In the genomic region with DNA sequence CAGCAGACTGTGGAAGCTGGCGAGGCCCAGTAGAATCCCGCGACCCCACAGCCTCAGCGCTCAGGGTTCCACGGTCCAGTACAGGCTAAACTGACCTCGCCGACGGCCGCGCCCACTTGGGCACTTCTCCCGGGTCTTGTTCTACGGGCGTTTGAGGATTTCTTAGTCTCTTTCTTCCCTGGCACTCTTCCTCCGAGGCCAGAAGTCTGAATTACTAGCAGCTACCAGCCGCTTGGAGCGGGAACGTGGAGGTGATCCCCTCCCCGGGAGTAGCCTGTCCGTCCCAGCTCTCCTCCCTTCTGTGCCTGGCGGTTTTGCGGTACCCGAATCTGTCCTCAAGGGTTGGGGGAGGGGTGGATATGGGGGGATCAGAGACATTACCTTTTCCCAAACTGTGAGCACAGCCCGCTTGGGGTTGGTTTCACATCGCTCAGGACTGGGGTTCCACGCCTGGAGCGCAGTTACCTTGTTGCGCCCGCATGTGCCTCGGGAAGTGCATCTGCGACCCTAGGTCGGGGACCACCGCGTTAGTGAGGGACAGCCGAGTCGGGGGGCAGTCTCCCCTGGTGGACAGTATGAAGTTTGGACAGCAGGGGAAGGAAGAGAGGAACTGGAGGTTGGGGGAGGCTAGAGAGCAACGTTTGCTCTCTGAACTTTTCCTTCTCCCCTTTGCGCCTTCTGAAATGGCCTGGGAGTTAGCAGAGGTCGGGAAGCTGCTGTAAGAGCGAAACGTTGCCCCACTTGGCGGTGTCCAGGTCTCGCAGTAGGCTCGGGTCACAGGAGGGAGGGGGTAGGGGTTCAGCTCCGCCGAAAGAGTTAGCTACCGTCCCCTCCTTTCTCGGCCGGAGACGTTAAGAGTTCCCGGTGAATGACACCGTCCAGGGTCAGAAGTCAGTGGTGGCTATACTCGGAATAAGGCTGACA, we compare ENCODE assay signal across 12 cellular contexts.
DNase-seq lines count a peak whose midpoint lies in the region; ATAC-seq and TF ChIP-seq lines count a peak whose summit lies in the region.
"Had no signal": no experiment of that assay in that cellular context is flagged by ENCODE, and none has a peak within 500 bp of the region (broad histone marks: within the 10 kb centered on the region; RNA-seq: fewer than 3 reads in every experiment).

No MANE protein-coding gene starts in this region.

- H3K4me3 ChIP-seq in ACC112 (ENCODE audit: low read depth, low read length) (peak overlapping the region; percentile 48), GM23338 (peak overlapping the region; percentile 58), mesenchymal stem cell (ENCODE audit: insufficient read depth in 1 of 2, low read depth in 1 of 2, low read length in 2 of 2) (peak overlapping the region in 1 of 2 experiments; percentile 77), MM.1S (ENCODE audit: low read length) (no peak overlapping the region)
- H3K4me3 ChIP-seq: mucosa of descending colon had no signal

- H3K4me1 ChIP-seq in ACC112 (ENCODE audit: control insufficient read depth, insufficient read depth, low read length, unreplicated experiment) (no peaks in the 10 kb centered on the region), GM23338 (ENCODE audit: insufficient read depth) (peaks cover 87% of the 10 kb centered on the region), mesenchymal stem cell (ENCODE audit: control insufficient read depth, insufficient read depth, low read depth, low read length) (peaks cover 32% of the 10 kb centered on the region), MM.1S (ENCODE audit: low read length) (no peaks in the 10 kb centered on the region)
- H3K4me1 ChIP-seq: Caco-2 had no signal

- H2AFZ ChIP-seq in ACC112 (ENCODE audit: low read length, unreplicated experiment) (no peak overlapping the region), GM23338 (peak overlapping the region; percentile 67), mesenchymal stem cell (ENCODE audit: low read depth, low read length) (no peak overlapping the region), MM.1S (ENCODE audit: low read length) (no peak overlapping the region)

- H3K27me3 ChIP-seq in ACC112 (ENCODE audit: insufficient read depth, low read length) (peaks cover 98% of the 10 kb centered on the region), GM23338 (ENCODE audit: insufficient read depth) (peaks cover 100% of the 10 kb centered on the region), mesenchymal stem cell (ENCODE audit: control insufficient read depth in 1 of 2, insufficient read depth in 1 of 2, low read length in 2 of 2) (peaks cover 91 to 99% of the 10 kb centered on the region in 2 experiments), MM.1S (replicated peaks; ENCODE audit: insufficient read depth, low read length) (no peaks in the 10 kb centered on the region)

- H3K79me2 ChIP-seq in ACC112 (ENCODE audit: control insufficient read depth, insufficient read depth, low read length, unreplicated experiment), result no peaks in the 10 kb centered on the region
- no peaks in the 10 kb centered on the region for H3K79me2 ChIP-seq in GM23338 (replicated peaks; ENCODE audit: insufficient read depth)
- H3K79me2 ChIP-seq in MM.1S (ENCODE audit: low read length), result no peaks in the 10 kb centered on the region

- H2AK5ac ChIP-seq in mesenchymal stem cell (ENCODE audit: low read length, severe bottlenecking), result no peak overlapping the region

- no peak overlapping the region for H2BK15ac ChIP-seq in mesenchymal stem cell (ENCODE audit: low read depth, poor library complexity, severe bottlenecking)

- H3K9me3 ChIP-seq in mesenchymal stem cell (ENCODE audit: control insufficient read depth, low read length) (no peaks in the 10 kb centered on the region), MM.1S (replicated peaks; ENCODE audit: insufficient read depth, low read length) (no peaks in the 10 kb centered on the region)
- H3K9me3 ChIP-seq: Caco-2, mucosa of descending colon had no signal

- ATAC-seq in GM23338 (peak; percentile 3), GM19455 (IDR thresholded peaks at IDR 0.05; ENCODE audit: unreplicated experiment) (no peak)
- ATAC-seq: mucosa of descending colon had no signal

- DNase-seq in GM23338 (ENCODE audit: low spot score) (no peak), mesenchymal stem cell (no peak), MM.1S (no peak), NOMO-1 (lab: John Stamatoyannopoulos, UW; ENCODE audit: unreplicated experiment in 2 of 2) (no peak), SW 1271 (lab: John Stamatoyannopoulos, UW) (no peak)
- DNase-seq: Caco-2, mucosa of descending colon, MV-4-11, SHP77 had no signal

- H3K36me3 Mint-ChIP-seq in GM23338 (ENCODE audit: low read depth) (no peaks in the 10 kb centered on the region), brain (peaks cover 11% of the 10 kb centered on the region)

- peaks cover 81% of the 10 kb centered on the region for H3K4me1 Mint-ChIP-seq in GM23338
- H3K4me1 Mint-ChIP-seq in brain, result peaks cover 77% of the 10 kb centered on the region

- H3K9ac ChIP-seq in mesenchymal stem cell (ENCODE audit: low read length) (peak overlapping the region; percentile 27), MM.1S (ENCODE audit: low read length) (no peak overlapping the region)

- H4K20me1 ChIP-seq in GM23338 (replicated peaks; ENCODE audit: insufficient read depth) (no peaks in the 10 kb centered on the region), MM.1S (ENCODE audit: insufficient read depth, low read length) (no peaks in the 10 kb centered on the region)

- peak overlapping the region; percentile 68 for H3K4me3 Mint-ChIP-seq in GM23338
- H3K4me3 Mint-ChIP-seq in brain, result peak overlapping the region; percentile 88 to 95 (median 94)

- peaks cover 21% of the 10 kb centered on the region for H3F3A ChIP-seq in GM23338 (replicated peaks; ENCODE audit: low read depth)
- no peaks in the 10 kb centered on the region for H3F3A ChIP-seq in MM.1S (ENCODE audit: insufficient read depth, low read length)

- TF ChIP-seq CTCF in GM23338 (conservative IDR thresholded peaks at IDR 0.05; ENCODE audit: low read depth in 2 of 2), result peak in 1 of 2 experiments; percentile 31; a peak in 1 of 4 replicates
- TF ChIP-seq CTCF in brain (conservative IDR thresholded peaks at IDR 0.05), result no peak
- no peak for TF ChIP-seq CTCF in MM.1S (IDR thresholded peaks at IDR 0.05; ENCODE audit: low read length)

- H3K27ac Mint-ChIP-seq in GM23338, result no peak overlapping the region
- peak overlapping the region; percentile 88 to 100 (median 99) for H3K27ac Mint-ChIP-seq in brain

- no peaks in the 10 kb centered on the region for H3K79me1 ChIP-seq in mesenchymal stem cell (replicated peaks; ENCODE audit: low read length, poor library complexity, severe bottlenecking)

- H2BK12ac ChIP-seq in mesenchymal stem cell (ENCODE audit: low read length in 2 of 2), result no peak overlapping the region

- 1% methylated on average over 51 of the region's 52 CpGs for WGBS in mesenchymal stem cell

- no peak overlapping the region for H3K18ac ChIP-seq in mesenchymal stem cell (ENCODE audit: low read depth in 1 of 2, low read length in 2 of 2)

- no peak overlapping the region for H3K14ac ChIP-seq in mesenchymal stem cell (ENCODE audit: low read length in 2 of 2)

- H3K27me3 Mint-ChIP-seq in GM23338 (ENCODE audit: insufficient read depth, low read depth, poor library complexity) (peaks cover 97% of the 10 kb centered on the region), brain (peaks cover 62% of the 10 kb centered on the region)

- H2BK120ac ChIP-seq in mesenchymal stem cell (ENCODE audit: low read depth, low read length), result no peak overlapping the region

- H3K36me3 ChIP-seq in ACC112 (ENCODE audit: insufficient read depth, low read length) (no peaks in the 10 kb centered on the region), GM23338 (ENCODE audit: insufficient read depth) (no peaks in the 10 kb centered on the region), mesenchymal stem cell (ENCODE audit: control insufficient read depth in 1 of 2, insufficient read depth in 2 of 2, low read depth in 1 of 2, low read length in 2 of 2) (no peaks in the 10 kb centered on the region), MM.1S (replicated peaks; ENCODE audit: insufficient read depth, low read length) (no peaks in the 10 kb centered on the region)

- no peak overlapping the region for H3K4ac ChIP-seq in mesenchymal stem cell (ENCODE audit: low read depth in 1 of 2, low read length in 2 of 2)

- peak overlapping the region in 1 of 2 experiments; percentile 71 for H3K23ac ChIP-seq in mesenchymal stem cell (ENCODE audit: low read length in 2 of 2)

- H3K27ac ChIP-seq in ACC112 (ENCODE audit: low read depth, low read length), result no peak overlapping the region
- no peak overlapping the region for H3K27ac ChIP-seq in GM23338 (ENCODE audit: low read depth)
- no peak overlapping the region for H3K27ac ChIP-seq in mesenchymal stem cell (ENCODE audit: low read length, poor library complexity, severe bottlenecking)
- no peak overlapping the region for H3K27ac ChIP-seq in MM.1S (ENCODE audit: low read length)

- H4K91ac ChIP-seq in mesenchymal stem cell (ENCODE audit: low read length), result no peak overlapping the region

- H3K4me2 ChIP-seq in GM23338, result peak overlapping the region; percentile 86
- H3K4me2 ChIP-seq in mesenchymal stem cell (ENCODE audit: low read length, poor library complexity, severe bottlenecking), result peak overlapping the region; percentile 68
- H3K4me2 ChIP-seq in MM.1S (ENCODE audit: low read depth, low read length), result no peak overlapping the region

- H4K8ac ChIP-seq in mesenchymal stem cell (ENCODE audit: low read length), result peak overlapping the region; percentile 4

- H2BK5ac ChIP-seq in mesenchymal stem cell (ENCODE audit: low read depth, low read length, poor library complexity, severe bottlenecking), result no peak overlapping the region

- H3K9me3 Mint-ChIP-seq in GM23338, result peaks cover 8% of the 10 kb centered on the region; the same call in 2 of the 3 replicates
- peaks cover 0 to 9% (median 2%) of the 10 kb centered on the region in 5 experiments for H3K9me3 Mint-ChIP-seq in brain

- H3K9me2 ChIP-seq in GM23338 (ENCODE audit: insufficient read depth) (no peaks in the 10 kb centered on the region), MM.1S (replicated peaks; ENCODE audit: insufficient read depth, low read length) (no peaks in the 10 kb centered on the region)

TF ChIP-seq in GM23338, 12 proteins besides CTCF, POLR2A, EP300 and RAD21:
- TF ChIP-seq CREB1 (CRISPR knock-in tag; IDR thresholded peaks at IDR 0.05; ENCODE audit: low read depth), result no peak
- TF ChIP-seq EZH2 (IDR thresholded peaks at IDR 0.05; ENCODE audit: low read depth, unreplicated experiment), result peak; percentile 87
- TF ChIP-seq POLR2AphosphoS5 (IDR thresholded peaks at IDR 0.05; ENCODE audit: low read depth), result 0 out of 2 replicates have a peak, but pooled peaks have one; percentile 18
- no peak for TF ChIP-seq STAT1 (IDR thresholded peaks at IDR 0.05; ENCODE audit: unreplicated experiment)
- peak; percentile 34 for TF ChIP-seq EZH2phosphoT487 (IDR thresholded peaks at IDR 0.05; ENCODE audit: unreplicated experiment)
- no peak for TF ChIP-seq JUNB (IDR thresholded peaks at IDR 0.05; ENCODE audit: unreplicated experiment)
- TF ChIP-seq ZNF331 (CRISPR knock-in tag; IDR thresholded peaks at IDR 0.05; ENCODE audit: low read depth), result no peak
